In the genomic region with DNA sequence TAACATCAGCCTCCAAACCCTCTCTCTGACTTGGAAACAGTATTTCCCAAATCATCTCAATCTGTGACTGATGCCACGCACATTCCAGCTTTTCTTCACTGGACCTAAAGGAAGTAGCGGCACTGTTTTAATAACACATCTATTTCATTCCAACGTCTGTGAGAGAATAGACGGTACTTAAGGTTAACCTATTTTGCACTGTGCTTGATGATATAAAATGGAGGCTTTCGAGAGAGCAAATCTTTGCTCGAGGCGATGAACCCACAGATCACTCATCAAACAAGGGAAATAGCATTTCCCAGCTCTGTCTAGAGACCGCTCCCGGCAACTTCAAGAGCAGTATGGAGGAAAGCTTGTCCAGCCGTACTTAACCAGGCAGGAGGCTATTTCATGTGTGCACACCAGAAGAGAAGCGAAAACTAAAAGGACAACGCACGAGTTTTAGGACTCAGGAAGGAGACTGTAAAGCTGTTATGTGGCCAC, we compare ENCODE assay signal across 9 cellular contexts. TPM values are rescaled to one million over a fixed set of nuclear protein-coding genes. Genes with fewer than 3 reads are reported as not detected.
A peak's percentile ranks its signal among the peaks of the same experiment; 100 is the strongest.
DNase-seq lines count a peak whose midpoint lies in the region; ATAC-seq, FAIRE-seq and TF ChIP-seq lines count a peak whose summit lies in the region.
"Had no signal": no experiment of that assay in that cellular context is flagged by ENCODE, and none has a peak within 500 bp of the region (broad histone marks: within the 10 kb centered on the region; RNA-seq: fewer than 3 reads in every experiment).

No MANE protein-coding gene starts in this region.

- peak overlapping the region; percentile 51 for H3K27ac ChIP-seq in GM12878 (ENCODE audit: control insufficient read depth, insufficient read depth)
- peak overlapping the region; percentile 59 to 75 for H3K27ac ChIP-seq in left lung

- no peak for TF ChIP-seq EP300 in GM12878 (IDR thresholded peaks at IDR 0.05; ENCODE audit: borderline replicate concordance in 1 of 2, control insufficient read depth in 1 of 2, low read depth in 2 of 2, low read length in 2 of 2)

- ATAC-seq in GM12878 (peak; percentile 6; the same call in 1 of the 3 replicates), left lung (peak; percentile 1)

- POLR2A ChIA-PET in GM12878 (lab: Charles Lee) = interaction anchor here (2.3 kb wide), 1 partner anchor 29 kb away, joined by 19 read pairs; no protein-coding TSS in a partner anchor

- in situ Hi-C loops in GM12878 (cut with MboI) = loop anchor here (5.0 kb wide), 2 partner anchors 75 to 270 kb away; no protein-coding TSS in a partner anchor

- H3K4me1 ChIP-seq in GM12878 (ENCODE audit: control insufficient read depth, insufficient read depth, low read length) (no peaks in the 10 kb centered on the region), left lung (peaks cover 15 to 48% of the 10 kb centered on the region in 2 donors)

- SMC1A ChIA-PET in GM12878 (lab: Charles Lee; ENCODE audit: uncharacterized antibody, unreplicated experiment) = interaction anchor here (0.8 to 17.1 kb wide), 9 partner anchors 11 to 1686 kb away, joined by 3 to 181 read pairs (median 5); no protein-coding TSS in a partner anchor

- no TSS peak for BruUV-seq in GM12878 (replicated peaks; lab: Mats Ljungman, UMichigan)

- H3K4me3 ChIP-seq in GM12878 (peak overlapping the region; percentile 80), left lung (peak overlapping the region; percentile 52 to 88)

- RAD21 ChIA-PET in GM12878 (lab: Charles Lee; ENCODE audit: unreplicated experiment) = interaction anchor here (1.4 to 6.8 kb wide), 5 partner anchors 29 to 264 kb away, joined by 3 to 84 read pairs (median 20); no protein-coding TSS in a partner anchor

- H3K9me3 ChIP-seq in GM12878 (replicated peaks; ENCODE audit: control insufficient read depth, insufficient read depth, low read length) (no peaks in the 10 kb centered on the region), left lung (no peaks in the 10 kb centered on the region)

- H3K79me2 ChIP-seq in GM12878 (ENCODE audit: control insufficient read depth, insufficient read depth, low read length) = peaks cover 54% of the 10 kb centered on the region

- peak overlapping the region; percentile 70 for H3K9ac ChIP-seq in GM12878 (ENCODE audit: control insufficient read depth, insufficient read depth, low read length)

- H3K36me3 ChIP-seq in GM12878 (ENCODE audit: control insufficient read depth in 2 of 2, insufficient read depth in 2 of 2, low read length in 1 of 2) = no peaks in the 10 kb centered on the region
- no peaks in the 10 kb centered on the region for H3K36me3 ChIP-seq in left lung

- H3K27me3 ChIP-seq in GM12878 (replicated peaks in 1 of 2; ENCODE audit: control insufficient read depth in 2 of 2, insufficient read depth in 2 of 2, low read length in 1 of 2) (no peaks in the 10 kb centered on the region), left lung (no peaks in the 10 kb centered on the region)

- H4K20me1 ChIP-seq in GM12878 (ENCODE audit: control insufficient read depth, insufficient read depth) = no peaks in the 10 kb centered on the region

- 47% methylated on average over 13 of the region's 13 CpGs for WGBS in GM12878 (ENCODE audit: insufficient coverage, insufficient replicate concordance, low lambda C conversion rate, missing lambda C conversion rate)

- no peak for FAIRE-seq in GM12878 (lab: Jason Lieb, UNC)
- FAIRE-seq: A204.1 had no signal

- TF ChIP-seq CTCF in GM12878 (IDR thresholded peaks at IDR 0.05 in 2 of 3, conservative IDR thresholded peaks at IDR 0.05 in 1 of 3; ENCODE audit: control insufficient read depth in 2 of 3, extremely low read depth in 1 of 3, insufficient read depth in 1 of 3, low read depth in 3 of 3, low read length in 3 of 3) (no peak), left lung (IDR thresholded peaks at IDR 0.05) (no peak)

- H2AFZ ChIP-seq in GM12878 (ENCODE audit: control insufficient read depth, low read depth, low read length) = peak overlapping the region; percentile 18

- H3K4me2 ChIP-seq in GM12878 (ENCODE audit: control insufficient read depth, insufficient read depth) = peak overlapping the region; percentile 89

- TF ChIP-seq POLR2A in GM12878 (IDR thresholded peaks at IDR 0.05; ENCODE audit: low read depth, low read length) = no peak

- peak; percentile 65 for DNase-seq in DMS53 (lab: John Stamatoyannopoulos, UW)
- no peak for DNase-seq in DMS53 treated with DMSO at 0.1 percent for 48 hours (lab: John Stamatoyannopoulos, UW; ENCODE audit: unreplicated experiment)
- peak; percentile 17 for DNase-seq in NCI-H2227 treated with DMSO at 0.1 percent for 48 hours (lab: John Stamatoyannopoulos, UW)
- DNase-seq in GM12878 (ENCODE audit: low read depth, low spot score) = no peak
- DNase-seq in left lung = no peak
- peak; percentile 25 for DNase-seq in stromal cell of bone marrow (ENCODE audit: low read depth)
- no peak for DNase-seq in NCI-H2081 treated with DMSO at 0.1 percent for 48 hours (lab: John Stamatoyannopoulos, UW)
- DNase-seq in SW 1271 (lab: John Stamatoyannopoulos, UW) = no peak

- TF ChIP-seq RAD21 in GM12878 (IDR thresholded peaks at IDR 0.05; ENCODE audit: insufficient read depth, low read depth, low read length) = no peak

- intact Hi-C loops in GM12878 (cut with micrococcal nuclease; ENCODE audit: unreplicated experiment) (loop anchor here (5.0 to 10.0 kb wide), 4 partner anchors 40 to 253 kb away; a partner anchor contains a TSS), left lung (cut with DNase I) (loop anchor here in 1 of 2 donors (5.0 kb wide), 1 partner anchor 265 kb away; no protein-coding TSS in a partner anchor)

- CTCF ChIA-PET in GM12878 (lab: Yijun Ruan, JAX) = interaction anchor here (2.1 to 8.3 kb wide), 4 partner anchors 27 to 265 kb away, joined by 11 to 112 read pairs (median 56); no protein-coding TSS in a partner anchor

TF ChIP-seq in GM12878, 131 proteins besides CTCF, POLR2A, EP300 and RAD21:
- TF ChIP-seq SMARCA5 (IDR thresholded peaks at IDR 0.05) = no peak
- peak; percentile 59; the same call in 1 of the 2 replicates for TF ChIP-seq YY1 (IDR thresholded peaks at IDR 0.05; ENCODE audit: low read depth, low read length)

RNA-seq across cellular contexts. Expression of a gene that starts 2.9 kb away (rescaled TPM):
- total RNA-seq in GM12878 (2013; cell fraction: nucleolus; rRNA removed) = 13.4 and 14.1 TPM in 2 replicates
- total RNA-seq in GM12878 (2014; rRNA removed) (9.1 and 9.3 TPM in 2 replicates), GM12878 (2014; rRNA removed; fragmentation: Illumina TruSeq; extraction: Trizol) (11.3 and 11.6 TPM in 2 replicates), GM12878 (2021) (12.4 and 13.7 TPM in 2 replicates), left lung (10 to 100 TPM; 37.2 to 43.3 TPM)
- 4.7 TPM for polyA plus RNA-seq in GM12878 (2011; ENCODE audit: low read depth)
- polyA plus RNA-seq in GM12878 (2011; rRNA removed) (11.1 and 16.3 TPM in 2 replicates), GM12878 (2014; fragmentation: Illumina TruSeq; extraction: Trizol) (12.0 and 15.0 TPM in 2 replicates), GM12878 (2014; fragmentation: Nextera tagmentation; extraction: Ambion mirVana) (1 to 10 TPM; 5.5 to 6.1 TPM), GM12878 (2014; rRNA removed) (7.0 and 7.9 TPM in 2 replicates), GM12878 (2016; fragmentation: Nextera tagmentation; extraction: Ambion mirVana) (10 to 100 TPM; 10.1 to 11.2 TPM)
- polyA plus RNA-seq in GM12878 (2011; cell fraction: cytosol; rRNA removed) = 4.5 and 4.7 TPM in 2 replicates
- polyA plus RNA-seq in GM12878 (2011; cell fraction: nucleus; rRNA removed) = 3.5 and 3.6 TPM in 2 replicates
- polyA plus RNA-seq in GM12878 (2012) = 8.9 and 9.5 TPM in 2 replicates
- polyA minus RNA-seq in GM12878 (2011; rRNA and poly(A)+ RNA removed) = 6.6 and 8.3 TPM in 2 replicates
- 4.3 and 4.4 TPM in 2 replicates for polyA minus RNA-seq in GM12878 (2011; cell fraction: cytosol; rRNA and poly(A)+ RNA removed)
- polyA minus RNA-seq in GM12878 (2011; cell fraction: nucleus; rRNA and poly(A)+ RNA removed) = 5.7 and 9.1 TPM in 2 replicates

Comparison
In these comparisons a context has a peak if more than half of its experiments do, and no peak if none do; other contexts are left out.
1. DNase-seq: peak in DMS53 (single experiment), NCI-H2227 treated with DMSO at 0.1 percent for 48 hours (single experiment) and stromal cell of bone marrow (single experiment); none in DMS53 treated with DMSO at 0.1 percent for 48 hours (single experiment), GM12878 (single experiment), left lung (0 of 2), NCI-H2081 treated with DMSO at 0.1 percent for 48 hours (single experiment) and SW 1271 (0 of 2).